In the genomic region with DNA sequence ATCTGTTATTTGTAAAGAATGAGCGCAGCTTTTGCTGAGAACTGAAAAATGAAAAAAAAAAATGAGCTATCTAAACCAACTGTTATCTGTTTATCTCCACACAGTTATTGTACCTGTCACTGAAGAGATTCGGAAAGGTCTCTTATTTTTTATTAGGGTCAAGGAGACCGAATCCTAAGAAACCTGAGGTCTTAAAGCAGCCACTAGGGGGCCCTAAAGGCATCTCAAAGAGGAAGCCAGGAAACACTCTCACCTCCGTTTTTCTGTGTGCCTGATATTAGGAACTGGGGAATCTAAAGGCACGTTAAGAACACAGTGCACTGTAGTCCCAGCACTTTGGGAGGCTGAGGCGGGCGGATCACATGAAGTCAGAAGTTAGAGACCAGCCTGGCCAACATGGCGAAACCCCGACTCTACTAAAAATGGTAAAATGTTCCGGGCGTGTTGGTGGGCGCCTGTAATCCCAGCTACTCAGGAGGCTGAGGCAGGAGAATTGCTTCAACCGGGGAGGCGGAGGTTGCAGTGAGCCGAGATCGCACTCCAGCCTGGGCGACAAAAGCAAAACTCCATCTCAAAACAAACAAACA, we compare ENCODE assay signal across 8 cellular contexts. TPM values are rescaled to one million over a fixed set of nuclear protein-coding genes. Genes with fewer than 3 reads are reported as not detected.
DNase-seq lines count a peak whose midpoint lies in the region; ATAC-seq and TF ChIP-seq lines count a peak whose summit lies in the region.

No MANE protein-coding gene starts in this region.

- H3K4me1 ChIP-seq in BE2C, result no peaks in the 10 kb centered on the region
- H3K4me1 ChIP-seq in right cardiac atrium (ENCODE audit: control insufficient read depth, insufficient read depth, low read length), result no peaks in the 10 kb centered on the region

- H3K36me3 ChIP-seq in BE2C, result no peaks in the 10 kb centered on the region

- in situ Hi-C loops in GM13976 (cut with MboI; ENCODE audit: low sequenced_read_pairs, unreplicated experiment), result loop anchor here (10.0 kb wide), 1 partner anchor 181 kb away; no protein-coding TSS in a partner anchor

- H3K27me3 ChIP-seq in BE2C, result peaks cover 36% of the 10 kb centered on the region
- H3K27me3 ChIP-seq in right cardiac atrium (ENCODE audit: control insufficient read depth, insufficient read depth), result no peaks in the 10 kb centered on the region

- DNase-seq in BE2C (peak; percentile 61), GM13976 (ENCODE audit: low spot score) (peak; percentile 69), NCI-H2107 treated with DMSO at 0.1 percent for 48 hours (lab: John Stamatoyannopoulos, UW; ENCODE audit: unreplicated experiment) (peak; percentile 18), amniotic epithelial cell (ENCODE audit: low read depth) (peak; percentile 34), right cardiac atrium (peak in 2 of 3 donors; percentile 36 to 56), renal cortical epithelial cell (ENCODE audit: low read depth) (peak; percentile 69)
- no peak for DNase-seq in activated effector memory CD4-positive, alpha-beta T cell treated with Interleukin-2 at 50 U/mL for 16 hours

- ATAC-seq in right cardiac atrium (no peak), HG02852 (IDR thresholded peaks at IDR 0.05; ENCODE audit: unreplicated experiment) (no peak)

- no peak overlapping the region for H3K27ac ChIP-seq in right cardiac atrium (ENCODE audit: low read length)

- TF ChIP-seq CTCF in BE2C (IDR thresholded peaks at IDR 0.05; ENCODE audit: low read depth, low read length), result peak; percentile 80
- peak; percentile 60 for TF ChIP-seq CTCF in GM13976 (IDR thresholded peaks at IDR 0.05; ENCODE audit: borderline replicate concordance, control extremely low read depth, extremely low read depth, insufficient read depth, missing control alignments)

- no peak overlapping the region for H3K4me3 ChIP-seq in BE2C (ENCODE audit: low read depth, low read length)
- H3K4me3 ChIP-seq in right cardiac atrium (ENCODE audit: low read length), result no peak overlapping the region

- intact Hi-C loops in right cardiac atrium (cut with DNase I), result loop anchor here in 3 of 4 donors (5.0 to 10.0 kb wide), 2 partner anchors 181 to 184 kb away; no protein-coding TSS in a partner anchor

- no peaks in the 10 kb centered on the region for H3K9me3 ChIP-seq in BE2C
- H3K9me3 ChIP-seq in right cardiac atrium (ENCODE audit: control insufficient read depth, low read length), result no peaks in the 10 kb centered on the region

- 43% methylated on average over 17 of the region's 17 CpGs for WGBS in right cardiac atrium

RNA-seq across cellular contexts. Expression of a gene that starts 3.5 kb away (rescaled TPM):
- polyA plus RNA-seq in BE2C (2012; ENCODE audit: insufficient read depth, insufficient read length, low read depth), result 0.32 TPM
- total RNA-seq in right cardiac atrium (10 to 100 TPM; 57.6 to 100.0 (median 75.8) TPM), renal cortical epithelial cell (12.5 and 20.6 TPM in 2 replicates)
- polyA plus RNA-seq in right cardiac atrium, result 23.8 TPM
